Comparison of ENCODE assay signal across 13 cellular contexts in the genomic region with DNA sequence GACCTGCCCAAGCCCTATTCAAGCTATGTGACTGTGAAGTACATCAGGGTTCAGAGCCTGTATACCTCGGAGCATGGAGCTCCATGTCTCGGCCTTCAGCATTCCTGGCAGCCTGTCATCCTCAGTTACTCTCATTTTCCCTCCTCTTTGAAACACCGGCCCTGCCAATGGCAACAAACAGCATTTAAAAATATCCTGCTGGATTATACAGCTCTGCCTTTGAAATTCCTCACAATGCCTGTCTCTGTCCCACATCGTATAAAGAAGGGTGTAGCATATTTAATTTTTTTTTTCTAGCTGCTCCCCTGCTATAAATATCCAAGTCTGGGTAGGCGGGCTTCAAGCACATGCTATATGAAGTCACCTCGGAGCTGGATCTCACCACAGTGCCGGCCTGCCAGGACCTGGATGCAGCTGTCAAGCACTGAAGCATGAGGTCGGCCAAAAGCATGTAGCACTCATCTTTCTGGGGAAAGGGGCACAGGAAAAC. TPM values are rescaled to one million over a fixed set of nuclear protein-coding genes. Genes with fewer than 3 reads are reported as not detected.
A peak's percentile ranks its signal among the peaks of the same experiment; 100 is the strongest.
DNase-seq lines count a peak whose midpoint lies in the region; TF ChIP-seq lines count a peak whose summit lies in the region.
"Had no signal": no experiment of that assay in that cellular context is flagged by ENCODE, and none has a peak within 500 bp of the region (broad histone marks: within the 10 kb centered on the region; RNA-seq: fewer than 3 reads in every experiment).

No MANE protein-coding gene starts in this region.

- WGBS in SK-N-SH (ENCODE audit: low lambda C conversion rate) = 74% methylated on average over 8 of the region's 8 CpGs
- 55 to 63% methylated on average over 8 of the region's 8 CpGs for WGBS in sigmoid colon, 2 donors

- H3K9ac ChIP-seq in SK-N-SH = no peak overlapping the region

- H2AFZ ChIP-seq in SK-N-SH (ENCODE audit: low read depth) = no peak overlapping the region

- H3K9me3 ChIP-seq in SK-N-SH = no peaks in the 10 kb centered on the region
- H3K9me3 ChIP-seq in cardiac muscle cell (ENCODE audit: low read depth) = no peaks in the 10 kb centered on the region
- H3K9me3 ChIP-seq in sigmoid colon = no peaks in the 10 kb centered on the region
- H3K9me3 ChIP-seq: HAP-1, pancreas had no signal

- TF ChIP-seq CTCF in SK-N-SH (IDR thresholded peaks at IDR 0.05) (no peak), cardiac muscle cell (IDR thresholded peaks at IDR 0.05; ENCODE audit: low read depth, low read length) (no peak), sigmoid colon (IDR thresholded peaks at IDR 0.05) (no peak)

- peak overlapping the region; percentile 31; the same call in 1 of the 2 replicates for H3K4me2 ChIP-seq in SK-N-SH

- H3K9me2 ChIP-seq in SK-N-SH = no peaks in the 10 kb centered on the region

- H3K4me3 ChIP-seq in SK-N-SH (ENCODE audit: low read depth in 2 of 2, low read length in 1 of 2) (no peak overlapping the region), cardiac muscle cell (no peak overlapping the region), sigmoid colon (no peak overlapping the region)
- H3K4me3 ChIP-seq: HAP-1, pancreas had no signal

- DNase-seq in COLO829 (ENCODE audit: low spot score) (peak; percentile 91), SK-N-SH (peak; percentile 26), cardiac muscle cell (ENCODE audit: low read depth in 1 of 2, low spot score in 1 of 2) (peak; percentile 43 to 55), sigmoid colon (no peak), NCI-H146 treated with DMSO at 0.1 percent for 48 hours (lab: John Stamatoyannopoulos, UW; ENCODE audit: unreplicated experiment) (no peak), cortex of kidney (lab: John Stamatoyannopoulos, UW) (no peak), NCI-H748 treated with DMSO at 0.1 percent for 48 hours (lab: John Stamatoyannopoulos, UW) (no peak), NCI-H226 (no peak)
- DNase-seq: activated CD8-positive, alpha-beta memory T cell treated with anti-CD3 and anti-CD28 coated beads for 24 hours; C1 segment of cervical spinal cord; T-helper 1 cell had no signal

- intact Hi-C loops in sigmoid colon (cut with DNase I) = no loop called here

- no peak for TF ChIP-seq POLR2A in sigmoid colon (IDR thresholded peaks at IDR 0.05)

- H3K27me3 ChIP-seq in SK-N-SH (ENCODE audit: insufficient read depth) (no peaks in the 10 kb centered on the region), cardiac muscle cell (no peaks in the 10 kb centered on the region), sigmoid colon (no peaks in the 10 kb centered on the region)
- H3K27me3 ChIP-seq: pancreas had no signal

- POLR2A ChIA-PET in SK-N-SH (lab: Yijun Ruan, JAX) = interaction anchor here (0.9 kb wide), 1 partner anchor 12 kb away, joined by 5 read pairs; the partner anchor contains the start of gene ABTB2

- peaks cover 8% of the 10 kb centered on the region for H3F3A ChIP-seq in SK-N-SH (replicated peaks; ENCODE audit: insufficient read depth)

- H3K4me1 ChIP-seq in SK-N-SH (ENCODE audit: control insufficient read depth in 1 of 2, insufficient read depth in 2 of 2, low read depth in 1 of 2, low read length in 1 of 2) (peaks cover 51% of the 10 kb centered on the region in 2 experiments), cardiac muscle cell (ENCODE audit: low read depth) (peaks cover 58% of the 10 kb centered on the region), sigmoid colon (peaks cover 0 to 77% (median 62%) of the 10 kb centered on the region in 4 donors)
- H3K4me1 ChIP-seq: HAP-1 had no signal

- no peaks in the 10 kb centered on the region for H3K79me2 ChIP-seq in SK-N-SH (ENCODE audit: insufficient read depth)

- H3K27ac ChIP-seq in SK-N-SH (ENCODE audit: low read depth in 2 of 2, low read length in 1 of 2) (peak overlapping the region; percentile 26 to 56; a peak in 2 of 4 replicates), cardiac muscle cell (peak overlapping the region; percentile 10), sigmoid colon (peak overlapping the region; percentile 51 to 81 (median 68))

- CTCF ChIA-PET in SK-N-SH (lab: Yijun Ruan, JAX) = interaction anchor here (1.0 to 13.4 kb wide), 6 partner anchors 9 to 375 kb away, joined by 4 to 240 read pairs (median 8); partner anchors contain the start of gene ABTB2

- H4K20me1 ChIP-seq in SK-N-SH (ENCODE audit: insufficient read depth) = no peaks in the 10 kb centered on the region

- no peak for TF ChIP-seq RAD21 in SK-N-SH (IDR thresholded peaks at IDR 0.05; ENCODE audit: low read length)

- H3K36me3 ChIP-seq in SK-N-SH (replicated peaks in 1 of 2; ENCODE audit: control insufficient read depth in 1 of 2, insufficient read depth in 2 of 2, low read length in 1 of 2) (no peaks in the 10 kb centered on the region), cardiac muscle cell (no peaks in the 10 kb centered on the region), sigmoid colon (no peaks in the 10 kb centered on the region)
- H3K36me3 ChIP-seq: HAP-1, pancreas had no signal

- TF ChIP-seq EP300 in SK-N-SH (IDR thresholded peaks at IDR 0.05; ENCODE audit: borderline replicate concordance in 1 of 2, low read depth in 1 of 2, low read length in 1 of 2) (no peak), sigmoid colon (IDR thresholded peaks at IDR 0.05) (no peak)

TF ChIP-seq in SK-N-SH, 30 proteins besides CTCF, POLR2A, EP300 and RAD21:
- no peak for TF ChIP-seq NRF1 (IDR thresholded peaks at IDR 0.05; ENCODE audit: low read depth, low read length)
- 0 out of 2 replicates have a peak, but pooled peaks have one; percentile 12 for TF ChIP-seq MAX (IDR thresholded peaks at IDR 0.05; ENCODE audit: low read depth)
- TF ChIP-seq MXI1 (IDR thresholded peaks at IDR 0.05; ENCODE audit: low read depth, low read length) = peak; percentile 55; the same call in 1 of the 2 replicates
TF ChIP-seq in SK-N-SH: peak in this region for 2.

RNA-seq across cellular contexts. Expression of gene ABTB2, which starts 11.8 kb away (rescaled TPM):
- polyA plus RNA-seq in SK-N-SH (2012; rRNA removed) (4.9 and 7.8 TPM in 2 replicates), cardiac muscle cell (29.0 and 55.4 TPM in 2 replicates), sigmoid colon (10 to 100 TPM in 1 of 3 donors, 1 to 10 TPM in 2; 5.4 to 12.9 (median 8.2) TPM)
- polyA plus RNA-seq in SK-N-SH (2012; cell fraction: cytosol; rRNA removed) = 3.2 and 5.2 TPM in 2 replicates
- polyA plus RNA-seq in SK-N-SH (2012; cell fraction: nucleus; rRNA removed) = 14.8 and 16.0 TPM in 2 replicates
- total RNA-seq in cardiac muscle cell (32.7 and 61.3 TPM in 2 replicates), sigmoid colon (1 to 10 TPM; 1.3 to 2.5 (median 2.1) TPM)

Comparison
In these comparisons a context has a peak if more than half of its experiments do, and no peak if none do; other contexts are left out.
1. DNase-seq: peak in COLO829 (single experiment), SK-N-SH (single experiment) and cardiac muscle cell (2 of 2); none in sigmoid colon (single experiment), NCI-H146 treated with DMSO at 0.1 percent for 48 hours (single experiment), cortex of kidney (single experiment), NCI-H748 treated with DMSO at 0.1 percent for 48 hours (single experiment) and NCI-H226 (single experiment).
2. H3K27ac ChIP-seq: peak in every context shown above with its lines; median percentile 68 in sigmoid colon; 41 in SK-N-SH; 10 in cardiac muscle cell.